Comparison of ENCODE assay signal across 9 cellular contexts in the genomic region with DNA sequence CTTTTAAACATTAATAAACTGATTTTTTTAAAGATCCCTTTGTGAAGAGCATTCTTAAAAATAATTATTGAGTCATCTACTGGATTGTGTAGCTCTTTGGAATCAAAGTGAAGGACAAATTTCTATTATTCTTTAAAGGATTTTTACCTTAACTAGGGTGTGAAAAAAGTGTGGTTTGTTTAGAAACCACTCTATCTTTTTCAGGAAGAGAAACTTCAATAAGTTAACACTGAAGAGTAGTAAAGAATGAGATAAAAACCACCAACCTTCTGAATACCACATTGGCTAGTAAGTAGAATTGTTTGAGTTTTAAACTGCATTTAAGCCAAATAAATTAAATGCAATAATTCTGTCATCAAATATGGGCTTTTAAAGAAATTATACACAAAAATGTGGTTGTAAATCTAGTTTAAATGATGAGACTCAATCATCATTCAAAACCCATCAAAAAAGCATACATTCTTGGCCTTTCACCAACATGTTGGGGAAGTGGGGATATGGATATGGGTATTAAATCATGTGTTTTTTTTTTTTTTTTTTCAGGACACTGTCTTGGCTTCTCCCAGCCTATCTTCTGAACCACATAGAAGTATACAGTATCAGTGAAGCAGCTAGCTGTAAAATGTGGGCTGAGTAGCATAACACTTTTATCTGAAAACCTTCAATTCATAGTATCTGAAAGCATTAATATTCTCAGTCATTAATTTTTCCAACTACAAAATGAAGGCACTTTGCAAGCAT. TPM values are rescaled to one million over a fixed set of nuclear protein-coding genes. Genes with fewer than 3 reads are reported as not detected.
DNase-seq lines count a peak whose midpoint lies in the region; ATAC-seq and TF ChIP-seq lines count a peak whose summit lies in the region.
"Had no signal": no experiment of that assay in that cellular context is flagged by ENCODE, and none has a peak within 500 bp of the region (broad histone marks: within the 10 kb centered on the region; RNA-seq: fewer than 3 reads in every experiment).

No MANE protein-coding gene starts in this region.

- peak overlapping the region in 3 of 5 donors; percentile 9 to 84 (median 11) for H3K27ac ChIP-seq in stomach

- H3K4me1 Mint-ChIP-seq in activated T-cell treated with anti-CD3 and anti-CD28 coated beads, Interleukin-2, amount 50 U/mL, for 72 hours (ENCODE audit: low read depth) = peaks cover 61% of the 10 kb centered on the region
- peaks cover 50% of the 10 kb centered on the region for H3K4me1 Mint-ChIP-seq in activated CD8-positive, alpha-beta T cell treated with anti-CD3 and anti-CD28 coated beads, Interleukin-2, amount 10 ng/mL, durations not matched to agents 7 days and 5 days (ENCODE audit: low read depth)

- H3K27me3 Mint-ChIP-seq in activated T-cell treated with anti-CD3 and anti-CD28 coated beads, Interleukin-2, amount 50 U/mL, for 72 hours (ENCODE audit: low read depth) = no peaks in the 10 kb centered on the region
- no peaks in the 10 kb centered on the region for H3K27me3 Mint-ChIP-seq in activated CD8-positive, alpha-beta T cell treated with anti-CD3 and anti-CD28 coated beads, Interleukin-2, amount 10 ng/mL, durations not matched to agents 7 days and 5 days (ENCODE audit: low read depth)

- DNase-seq in activated T-cell treated with anti-CD3 and anti-CD28 coated beads, Interleukin-2, amount 50 U/mL, for 72 hours = no peak
- no peak for DNase-seq in activated T-cell treated with anti-CD3 and anti-CD28 coated beads for 4 hours
- no peak for DNase-seq in activated CD8-positive, alpha-beta T cell treated with anti-CD3 and anti-CD28 coated beads, Interleukin-2, amount 10 ng/mL, durations not matched to agents 7 days and 5 days
- DNase-seq in stomach = no peak
- DNase-seq in Ammon's horn (ENCODE audit: low spot score) = no peak
- DNase-seq in stimulated activated CD4-positive, alpha-beta T cell treated with anti-CD3 and anti-CD28 coated beads, Interleukin-15, amount 100 ng/mL, for 24 hours = no peak
- DNase-seq in hepatic stellate cell (ENCODE audit: low spot score) = no peak
- DNase-seq: NCI-H2171 had no signal

- no peaks in the 10 kb centered on the region for H3K9me3 ChIP-seq in stomach

- H3K36me3 ChIP-seq in stomach = no peaks in the 10 kb centered on the region

- TF ChIP-seq EP300 in stomach (IDR thresholded peaks at IDR 0.05) = no peak

- no peak for ATAC-seq in activated T-cell treated with anti-CD3 and anti-CD28 coated beads, Interleukin-2, amount 50 U/mL, for 72 hours (replicated peaks in 1 of 2)
- peak; percentile 36 for ATAC-seq in HG02852 (IDR thresholded peaks at IDR 0.05; ENCODE audit: unreplicated experiment)
- no peak for ATAC-seq in activated CD8-positive, alpha-beta T cell treated with anti-CD3 and anti-CD28 coated beads, Interleukin-2, amount 10 ng/mL, durations not matched to agents 7 days and 5 days

- peak overlapping the region; percentile 78 to 97 for H3K4me3 Mint-ChIP-seq in activated T-cell treated with anti-CD3 and anti-CD28 coated beads, Interleukin-2, amount 50 U/mL, for 72 hours
- H3K4me3 Mint-ChIP-seq in activated CD8-positive, alpha-beta T cell treated with anti-CD3 and anti-CD28 coated beads, Interleukin-2, amount 10 ng/mL, durations not matched to agents 7 days and 5 days = peak overlapping the region; percentile 98

- peaks cover 7 to 23% (median 22%) of the 10 kb centered on the region in 4 donors for H3K4me1 ChIP-seq in stomach

- no peak for TF ChIP-seq POLR2A in stomach (IDR thresholded peaks at IDR 0.05)

- CTCF ChIA-PET in activated CD8-positive, alpha-beta T cell treated with anti-CD3 and anti-CD28 coated beads, Interleukin-2, amount 10 ng/mL, durations not matched to agents 7 days and 5 days (lab: Charles Lee) = interaction anchor here (1.0 to 9.4 kb wide), 5 partner anchors 10 to 117 kb away, joined by 3 to 165 read pairs (median 6); no protein-coding TSS in a partner anchor

- H3K27ac Mint-ChIP-seq in activated T-cell treated with anti-CD3 and anti-CD28 coated beads, Interleukin-2, amount 50 U/mL, for 72 hours = peak overlapping the region; percentile 86
- H3K27ac Mint-ChIP-seq in activated CD8-positive, alpha-beta T cell treated with anti-CD3 and anti-CD28 coated beads, Interleukin-2, amount 10 ng/mL, durations not matched to agents 7 days and 5 days = peak overlapping the region; percentile 12

- intact Hi-C loops in stomach (cut with DNase I; ENCODE audit: low total_unique reads) = no loop called here

- no peaks in the 10 kb centered on the region for H3K9me3 Mint-ChIP-seq in activated T-cell treated with anti-CD3 and anti-CD28 coated beads, Interleukin-2, amount 50 U/mL, for 72 hours
- H3K9me3 Mint-ChIP-seq in activated CD8-positive, alpha-beta T cell treated with anti-CD3 and anti-CD28 coated beads, Interleukin-2, amount 10 ng/mL, durations not matched to agents 7 days and 5 days (ENCODE audit: insufficient read depth) = no peaks in the 10 kb centered on the region

- POLR2A ChIA-PET in activated CD8-positive, alpha-beta T cell treated with anti-CD3 and anti-CD28 coated beads, Interleukin-2, amount 10 ng/mL, durations not matched to agents 7 days and 5 days (lab: Charles Lee) = interaction anchor here (0.9 to 6.4 kb wide), 4 partner anchors 10 to 112 kb away, joined by 3 to 63 read pairs (median 8); no protein-coding TSS in a partner anchor

- peaks cover 45 to 58% of the 10 kb centered on the region in 2 donors for H3K36me3 Mint-ChIP-seq in activated T-cell treated with anti-CD3 and anti-CD28 coated beads, Interleukin-2, amount 50 U/mL, for 72 hours (ENCODE audit: insufficient read depth in 2 of 2)
- peaks cover 71% of the 10 kb centered on the region for H3K36me3 Mint-ChIP-seq in activated CD8-positive, alpha-beta T cell treated with anti-CD3 and anti-CD28 coated beads, Interleukin-2, amount 10 ng/mL, durations not matched to agents 7 days and 5 days (ENCODE audit: low read depth)

- no peak for TF ChIP-seq CTCF in stomach (IDR thresholded peaks at IDR 0.05)

- H3K27me3 ChIP-seq in stomach = peaks cover 0 to 20% (median 9%) of the 10 kb centered on the region in 3 donors

- H3K4me3 ChIP-seq in stomach = no peak overlapping the region

RNA-seq across cellular contexts. Expression of gene S1PR1, which starts 4.8 kb away (rescaled TPM):
- total RNA-seq in activated T-cell treated with anti-CD3 and anti-CD28 coated beads, Interleukin-2, amount 50 U/mL, for 72 hours = 100 to 1,000 TPM; 135 to 157 TPM
- total RNA-seq in activated CD8-positive, alpha-beta T cell treated with anti-CD3 and anti-CD28 coated beads, Interleukin-2, amount 10 ng/mL, durations not matched to agents 7 days and 5 days = 10 to 100 TPM; 72.8 to 76.5 TPM
- total RNA-seq in stomach = 10 to 100 TPM in 3 of 5 donors, 1 to 10 TPM in 2; 5.8 to 54.0 (median 14.3) TPM
- 10 to 100 TPM in 1 of 3 donors, 1 to 10 TPM in 2; 3.7 to 11.6 (median 8.4) TPM for polyA plus RNA-seq in stomach
